In genomic region chr20:53654932-53655674, GRCh38 we compare ENCODE assay signal across 9 cellular contexts.
DNase-seq lines count a peak whose midpoint lies in the region; ATAC-seq and TF ChIP-seq lines count a peak whose summit lies in the region.
"Had no signal": no experiment of that assay in that cellular context is flagged by ENCODE, and none has a peak within 500 bp of the region (broad histone marks: within the 10 kb centered on the region; RNA-seq: fewer than 3 reads in every experiment).

No MANE protein-coding gene starts in this region.

- H3K79me2 ChIP-seq in SU-DHL-6 (ENCODE audit: insufficient read depth, low read length), result no peaks in the 10 kb centered on the region
- H3K79me2 ChIP-seq in smooth muscle cell (ENCODE audit: low read depth), result no peaks in the 10 kb centered on the region

- H3K4me2 ChIP-seq in SU-DHL-6 (ENCODE audit: low read depth, low read length, poor library complexity, severe bottlenecking), result peak overlapping the region; percentile 54
- H3K4me2 ChIP-seq in smooth muscle cell, result peak overlapping the region; percentile 71

- H3K9me2 ChIP-seq in SU-DHL-6 (replicated peaks; ENCODE audit: insufficient read depth, low read length), result no peaks in the 10 kb centered on the region

- H2AFZ ChIP-seq in SU-DHL-6 (ENCODE audit: low read depth, low read length, severe bottlenecking) (peak overlapping the region; percentile 51), smooth muscle cell (ENCODE audit: low read depth) (peak overlapping the region; percentile 83)

- intact Hi-C loops in right cardiac atrium (cut with DNase I), result no loop called here

- H3K9ac ChIP-seq in SU-DHL-6 (ENCODE audit: low read length) (no peak overlapping the region), smooth muscle cell (ENCODE audit: low read depth) (peak overlapping the region; percentile 18)

- TF ChIP-seq CTCF in HL-60 (IDR thresholded peaks at IDR 0.05; ENCODE audit: insufficient read depth, low read length), result no peak
- TF ChIP-seq CTCF in SU-DHL-6 (IDR thresholded peaks at IDR 0.05; ENCODE audit: insufficient read depth, low read length, poor library complexity, severe bottlenecking), result no peak
- TF ChIP-seq CTCF in smooth muscle cell (IDR thresholded peaks at IDR 0.05; ENCODE audit: borderline replicate concordance, insufficient read depth, poor library complexity, severe bottlenecking), result no peak

- WGBS in right cardiac atrium, result 58% methylated on average over 13 of the region's 13 CpGs
- WGBS in smooth muscle cell (ENCODE audit: low lambda C conversion rate), result 82% methylated on average over 13 of the region's 13 CpGs

- H4K20me1 ChIP-seq in SU-DHL-6 (ENCODE audit: low read depth, low read length) (no peaks in the 10 kb centered on the region), smooth muscle cell (ENCODE audit: low read depth) (no peaks in the 10 kb centered on the region)

- H3K9me3 ChIP-seq in SU-DHL-6 (ENCODE audit: insufficient read depth, low read length) (no peaks in the 10 kb centered on the region), right cardiac atrium (ENCODE audit: control insufficient read depth, low read length) (no peaks in the 10 kb centered on the region), smooth muscle cell (replicated peaks; ENCODE audit: low read depth) (no peaks in the 10 kb centered on the region)

- peaks cover 26% of the 10 kb centered on the region; the same call in 1 of the 2 replicates for H3F3A ChIP-seq in SU-DHL-6 (ENCODE audit: insufficient read depth)
- H3F3A ChIP-seq in smooth muscle cell (ENCODE audit: low read depth), result peaks cover 17% of the 10 kb centered on the region

- peak overlapping the region; percentile 64 for H3K27ac ChIP-seq in HL-60 (replicated peaks)
- H3K27ac ChIP-seq in SU-DHL-6 (ENCODE audit: low read depth, low read length), result 0 out of 2 replicates have a peak overlapping the region, but pooled peaks have one; percentile 9
- H3K27ac ChIP-seq in right cardiac atrium (ENCODE audit: low read length), result no peak overlapping the region
- peak overlapping the region; percentile 83 for H3K27ac ChIP-seq in smooth muscle cell (ENCODE audit: low read depth)

- no peaks in the 10 kb centered on the region for H3K27me3 ChIP-seq in HL-60 (ENCODE audit: insufficient read depth, poor library complexity, severe bottlenecking)
- H3K27me3 ChIP-seq in SU-DHL-6 (ENCODE audit: low read length), result no peaks in the 10 kb centered on the region
- H3K27me3 ChIP-seq in right cardiac atrium (ENCODE audit: control insufficient read depth, insufficient read depth), result no peaks in the 10 kb centered on the region
- H3K27me3 ChIP-seq in smooth muscle cell (ENCODE audit: low read depth), result no peaks in the 10 kb centered on the region

- peak; percentile 52 to 70 for ATAC-seq in right cardiac atrium
- no peak for ATAC-seq in GM19328 (IDR thresholded peaks at IDR 0.05; ENCODE audit: unreplicated experiment)

- H3K4me3 ChIP-seq in HL-60 (replicated peaks; ENCODE audit: insufficient read depth, low read length), result 0 out of 2 replicates have a peak overlapping the region, but pooled peaks have one; percentile 0
- no peak overlapping the region for H3K4me3 ChIP-seq in SU-DHL-6 (ENCODE audit: insufficient read depth, low read length, poor library complexity, severe bottlenecking)
- H3K4me3 ChIP-seq in right cardiac atrium (ENCODE audit: low read length), result no peak overlapping the region
- H3K4me3 ChIP-seq in smooth muscle cell, result no peak overlapping the region

- H3K36me3 ChIP-seq in SU-DHL-6 (ENCODE audit: low read length) (no peaks in the 10 kb centered on the region), smooth muscle cell (ENCODE audit: low read depth) (no peaks in the 10 kb centered on the region)

- DNase-seq in HL-60 (ENCODE audit: low read depth in 1 of 2, low spot score in 1 of 2) (peak; percentile 58 to 61), right cardiac atrium (no peak), smooth muscle cell (lab: John Stamatoyannopoulos, UW; ENCODE audit: unreplicated experiment) (no peak), SHP77 treated with DMSO at 0.1 percent for 48 hours (lab: John Stamatoyannopoulos, UW) (no peak), globus pallidus (ENCODE audit: low spot score) (no peak), kidney glomerular epithelial cell (lab: John Stamatoyannopoulos, UW) (no peak)
- DNase-seq: stimulated activated CD4-positive, alpha-beta T cell treated with anti-CD3 and anti-CD28 coated beads, Interleukin-2, amount 100 ng/mL, for 24 hours had no signal

- no peaks in the 10 kb centered on the region for H3K4me1 ChIP-seq in right cardiac atrium (ENCODE audit: control insufficient read depth, insufficient read depth, low read length)
- peaks cover 36% of the 10 kb centered on the region for H3K4me1 ChIP-seq in smooth muscle cell (ENCODE audit: low read depth)

Comparison
In these comparisons a context has a peak if more than half of its experiments do, and no peak if none do; other contexts are left out.
1. DNase-seq: peak in HL-60 (2 of 2); none in right cardiac atrium (0 of 3), smooth muscle cell (single experiment), SHP77 treated with DMSO at 0.1 percent for 48 hours (single experiment), globus pallidus (single experiment) and kidney glomerular epithelial cell (single experiment).